ENCODE assay signal across 22 cellular contexts in the genomic region with DNA sequence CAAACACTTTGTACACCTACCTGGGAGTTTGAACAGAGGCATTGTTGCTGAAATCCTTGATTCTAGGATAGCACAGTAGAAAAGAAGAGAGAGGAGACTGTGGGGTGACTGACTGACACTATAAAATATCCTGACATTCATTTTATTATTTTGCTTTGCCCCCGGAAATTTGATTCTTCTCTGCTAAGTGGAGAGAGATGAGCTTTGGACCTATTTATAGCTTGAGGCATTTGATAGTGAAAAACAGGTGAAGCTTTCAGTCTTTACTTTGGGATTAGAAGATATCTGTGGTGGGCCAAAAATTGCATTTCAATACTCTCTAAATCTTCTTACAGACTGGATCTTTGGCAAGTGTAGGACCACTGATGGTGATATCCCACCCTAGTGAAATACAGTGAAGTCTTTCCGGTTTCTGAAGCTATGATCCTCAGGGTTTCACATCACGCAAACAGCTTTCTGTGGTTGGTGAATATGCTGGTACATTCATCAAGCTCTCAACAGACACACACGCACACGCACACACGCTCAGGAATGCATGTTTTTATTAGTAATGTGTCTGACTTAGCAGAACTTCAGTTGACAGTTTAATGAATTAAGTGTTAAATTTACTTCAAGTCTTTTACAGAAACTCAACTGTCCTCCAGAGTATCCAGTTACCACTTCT. TPM values are rescaled to one million over a fixed set of nuclear protein-coding genes. Genes with fewer than 3 reads are reported as not detected.
DNase-seq lines count a peak whose midpoint lies in the region; ATAC-seq, FAIRE-seq and TF ChIP-seq lines count a peak whose summit lies in the region.
"Had no signal": no experiment of that assay in that cellular context is flagged by ENCODE, and none has a peak within 500 bp of the region (broad histone marks: within the 10 kb centered on the region; RNA-seq: fewer than 3 reads in every experiment).

A gene (minus strand): TSS at position 117 of the 664 bp plus-strand sequence. CDS start 75 bp downstream, at position 42.

- no peaks in the 10 kb centered on the region for H3K79me2 ChIP-seq in GM12878 (ENCODE audit: control insufficient read depth, insufficient read depth, low read length)

- SMC1A ChIA-PET in GM12878 (lab: Charles Lee; ENCODE audit: uncharacterized antibody, unreplicated experiment): interaction anchor here (0.7 to 1.0 kb wide), 2 partner anchors 17 to 19 kb away, joined by 4 read pairs; no protein-coding TSS in a partner anchor

- peak; percentile 38 for DNase-seq in AG04449 (ENCODE audit: low read depth, low spot score)
- peak; percentile 40 for DNase-seq in IMR-90
- no peak for DNase-seq in GM12878 (ENCODE audit: low read depth, low spot score)
- peak; percentile 51 for DNase-seq in kidney tubule cell (ENCODE audit: low spot score)
- DNase-seq in AML-193 (lab: John Stamatoyannopoulos, UW): no peak
- no peak for DNase-seq in NCI-H524 (lab: John Stamatoyannopoulos, UW)
- DNase-seq in right cardiac atrium: no peak
- DNase-seq: activated CD4-positive, alpha-beta T cell treated with anti-CD3 and anti-CD28 coated beads for 4 hours; activated CD8-positive, alpha-beta memory T cell treated with anti-CD3 and anti-CD28 coated beads, Interleukin-2, amount 50 U/mL, for 4 hours; aorta; heart right ventricle; Kasumi-1; NCI-H146; stimulated activated naive CD4-positive, alpha-beta T cell treated with Interleukin-2 at 50 U/mL for 16 hours; T1000 had no signal

- ATAC-seq in IMR-90 (ENCODE audit: low read depth) (no peak), GM12878 (no peak), right cardiac atrium (no peak), GM18861 (IDR thresholded peaks at IDR 0.05; ENCODE audit: unreplicated experiment) (no peak)
- ATAC-seq: heart right ventricle had no signal

- H3K9me3 ChIP-seq in IMR-90 (ENCODE audit: control insufficient read depth, insufficient read depth, low read length) (no peaks in the 10 kb centered on the region), GM12878 (replicated peaks; ENCODE audit: control insufficient read depth, insufficient read depth, low read length) (no peaks in the 10 kb centered on the region), right cardiac atrium (ENCODE audit: control insufficient read depth, low read length) (no peaks in the 10 kb centered on the region)
- H3K9me3 ChIP-seq: heart right ventricle had no signal

- no peak within 1 kb of the TSS for H2BK120ac ChIP-seq in IMR-90 (ENCODE audit: low read depth, low read length)

- dilution Hi-C loops in IMR-90 (cut with HindIII; ENCODE audit: low sequenced_read_pairs, unreplicated experiment): no loop called here

- H3K4me1 ChIP-seq in IMR-90 (ENCODE audit: control insufficient read depth, insufficient read depth, low read length) (no peaks in the 10 kb centered on the region), GM12878 (ENCODE audit: control insufficient read depth, insufficient read depth, low read length) (no peaks in the 10 kb centered on the region), right cardiac atrium (ENCODE audit: control insufficient read depth, insufficient read depth, low read length) (no peaks in the 10 kb centered on the region)

- H2BK15ac ChIP-seq in IMR-90 (ENCODE audit: low read depth, low read length): no peak within 1 kb of the TSS

- intact Hi-C loops in IMR-90 (cut with micrococcal nuclease): no loop called here
- intact Hi-C loops in GM12878 (cut with micrococcal nuclease; ENCODE audit: unreplicated experiment): no loop called here
- intact Hi-C loops in right cardiac atrium (cut with DNase I): no loop called here

- H3K4me2 ChIP-seq in IMR-90 (ENCODE audit: low read depth, low read length) (no peak within 1 kb of the TSS), GM12878 (ENCODE audit: control insufficient read depth, insufficient read depth) (no peak within 1 kb of the TSS)

- no peak within 1 kb of the TSS for H3K14ac ChIP-seq in IMR-90 (replicated peaks; ENCODE audit: low read depth, low read length)

- H4K8ac ChIP-seq in IMR-90 (ENCODE audit: low read depth in 2 of 2, low read length in 2 of 2): no peak within 1 kb of the TSS

- no TSS peak for BruUV-seq in IMR-90 (replicated peaks; lab: Mats Ljungman, UMichigan)
- no TSS peak for BruUV-seq in GM12878 (replicated peaks; lab: Mats Ljungman, UMichigan)

- TF ChIP-seq EP300 in GM12878 (IDR thresholded peaks at IDR 0.05; ENCODE audit: borderline replicate concordance in 1 of 2, control insufficient read depth in 1 of 2, low read depth in 2 of 2, low read length in 2 of 2): no peak

- H4K5ac ChIP-seq in IMR-90 (ENCODE audit: low read depth, low read length): no peak within 1 kb of the TSS

- H2AFZ ChIP-seq in IMR-90 (replicated peaks; ENCODE audit: low read length, poor library complexity): no peak within 1 kb of the TSS
- no peak within 1 kb of the TSS for H2AFZ ChIP-seq in GM12878 (ENCODE audit: control insufficient read depth, low read depth, low read length)

- H3K56ac ChIP-seq in IMR-90 (ENCODE audit: extremely low read depth, insufficient read depth, low read length): no peak within 1 kb of the TSS

- H3K9ac ChIP-seq in IMR-90 (ENCODE audit: low read depth, low read length) (no peak within 1 kb of the TSS), GM12878 (ENCODE audit: control insufficient read depth, insufficient read depth, low read length) (no peak within 1 kb of the TSS)

- H3K27me3 ChIP-seq in IMR-90 (ENCODE audit: control insufficient read depth, insufficient read depth, low read length) (no peaks in the 10 kb centered on the region), GM12878 (replicated peaks in 1 of 2; ENCODE audit: control insufficient read depth in 2 of 2, insufficient read depth in 2 of 2, low read length in 1 of 2) (no peaks in the 10 kb centered on the region), right cardiac atrium (ENCODE audit: control insufficient read depth, insufficient read depth) (no peaks in the 10 kb centered on the region)

- no CpG with 5 or more reads among the region's 6 CpGs for WGBS in IMR-90 (ENCODE audit: extremely low coverage in 2 of 2, insufficient read length in 1 of 2), 2 experiments
- 47% methylated on average over 6 of the region's 6 CpGs for WGBS in GM12878 (ENCODE audit: insufficient coverage, insufficient replicate concordance, low lambda C conversion rate, missing lambda C conversion rate)
- 71% methylated on average over 6 of the region's 6 CpGs for WGBS in right cardiac atrium

- no peak within 1 kb of the TSS for H3K18ac ChIP-seq in IMR-90 (ENCODE audit: low read depth, low read length)

- TF ChIP-seq RAD21 in IMR-90 (IDR thresholded peaks at IDR 0.05; ENCODE audit: low read length) (no peak), GM12878 (IDR thresholded peaks at IDR 0.05; ENCODE audit: insufficient read depth, low read depth, low read length) (no peak)

- RAD21 ChIA-PET in GM12878 (lab: Charles Lee; ENCODE audit: unreplicated experiment): no interaction called here

- no peak within 1 kb of the TSS for H2AK9ac ChIP-seq in IMR-90 (replicated peaks; ENCODE audit: low read depth, low read length, poor library complexity)

- no peak within 1 kb of the TSS for H3K4ac ChIP-seq in IMR-90 (ENCODE audit: low read depth, low read length)

- POLR2A ChIA-PET in AG04449 (lab: Yijun Ruan, JAX): no interaction called here
- POLR2A ChIA-PET in IMR-90 (lab: Charles Lee; ENCODE audit: unreplicated experiment): interaction anchor here (0.6 kb wide), 1 partner anchor 56 kb away, joined by 3 read pairs; no protein-coding TSS in a partner anchor
- POLR2A ChIA-PET in GM12878 (lab: Charles Lee): no interaction called here

- FAIRE-seq in GM12878 (lab: Jason Lieb, UNC): no peak

- in situ Hi-C loops in IMR-90 (cut with MboI; ENCODE audit: low sequenced_read_pairs): no loop called here
- in situ Hi-C loops in GM12878 (cut with MboI): no loop called here

- no peak within 1 kb of the TSS for H3K4me3 ChIP-seq in AG04449 (ENCODE audit: low read depth, low read length)
- no peak within 1 kb of the TSS for H3K4me3 ChIP-seq in IMR-90 (ENCODE audit: insufficient read depth, low read depth, low read length)
- H3K4me3 ChIP-seq in GM12878: no peak within 1 kb of the TSS
- H3K4me3 ChIP-seq in right cardiac atrium (ENCODE audit: low read length): no peak within 1 kb of the TSS
- H3K4me3 ChIP-seq: coronary artery, heart right ventricle had no signal

- H3K27ac ChIP-seq in IMR-90 (ENCODE audit: insufficient read depth, low read length): no peak within 1 kb of the TSS
- H3K27ac ChIP-seq in GM12878 (ENCODE audit: control insufficient read depth, insufficient read depth): no peak within 1 kb of the TSS
- H3K27ac ChIP-seq in right cardiac atrium (ENCODE audit: low read length): no peak within 1 kb of the TSS
- H3K27ac ChIP-seq: coronary artery, heart right ventricle had no signal

- H2AK5ac ChIP-seq in IMR-90 (ENCODE audit: low read depth, low read length): no peak within 1 kb of the TSS

- H3K36me3 ChIP-seq in IMR-90 (ENCODE audit: control insufficient read depth, insufficient read depth, low read length) (no peaks in the 10 kb centered on the region), GM12878 (ENCODE audit: control insufficient read depth in 2 of 2, insufficient read depth in 2 of 2, low read length in 1 of 2) (no peaks in the 10 kb centered on the region)
- H3K36me3 ChIP-seq: heart right ventricle had no signal

- TF ChIP-seq POLR2A in IMR-90 (IDR thresholded peaks at IDR 0.05; ENCODE audit: low read depth, low read length) (no peak), GM12878 (IDR thresholded peaks at IDR 0.05; ENCODE audit: low read depth, low read length) (no peak)

- TF ChIP-seq CTCF in AG04449 (IDR thresholded peaks at IDR 0.05; ENCODE audit: insufficient read depth, low read length, missing control alignments) (no peak), IMR-90 (conservative IDR thresholded peaks at IDR 0.05; ENCODE audit: low read depth, low read length) (no peak), GM12878 (IDR thresholded peaks at IDR 0.05 in 2 of 3, conservative IDR thresholded peaks at IDR 0.05 in 1 of 3; ENCODE audit: control insufficient read depth in 2 of 3, extremely low read depth in 1 of 3, insufficient read depth in 1 of 3, low read depth in 3 of 3, low read length in 3 of 3) (no peak)

- no peak within 1 kb of the TSS for H2BK20ac ChIP-seq in IMR-90 (ENCODE audit: low read depth, low read length)

- CTCF ChIA-PET in AG04449 (lab: Yijun Ruan, JAX) (interaction anchor here (0.8 to 1.7 kb wide), 4 partner anchors 11 to 349 kb away, joined by 3 to 8 read pairs (median 3); a partner anchor contains a TSS), IMR-90 (lab: Yijun Ruan, JAX) (no interaction called here), GM12878 (lab: Yijun Ruan, JAX) (interaction anchor here (0.8 to 1.4 kb wide), 4 partner anchors 8 to 27 kb away, joined by 4 to 5 read pairs (median 4); no protein-coding TSS in a partner anchor)

- H4K91ac ChIP-seq in IMR-90 (ENCODE audit: insufficient read depth, low read depth, low read length): no peak within 1 kb of the TSS

- no peak within 1 kb of the TSS for H2BK5ac ChIP-seq in IMR-90 (ENCODE audit: low read depth, low read length, poor library complexity, severe bottlenecking)

- no peak within 1 kb of the TSS; the same call in 1 of the 2 replicates for H3K23ac ChIP-seq in IMR-90 (ENCODE audit: low read depth, low read length)

- H4K20me1 ChIP-seq in IMR-90 (ENCODE audit: insufficient read depth, low read length): no peaks in the 10 kb centered on the region
- no peaks in the 10 kb centered on the region for H4K20me1 ChIP-seq in GM12878 (ENCODE audit: control insufficient read depth, insufficient read depth)

- H3K9me1 ChIP-seq in IMR-90 (ENCODE audit: insufficient read depth, low read length): no peaks in the 10 kb centered on the region

- H3K79me1 ChIP-seq in IMR-90 (ENCODE audit: low read depth in 1 of 2, low read length in 2 of 2): no peaks in the 10 kb centered on the region

RNA-seq across cellular contexts. Expression of the gene that starts here (rescaled TPM):
- not detected in 2 replicates for total RNA-seq in IMR-90 (2012; rRNA removed)
- not detected in 2 replicates for polyA plus RNA-seq in IMR-90 (2012; rRNA removed)
- not detected in 2 replicates for polyA plus RNA-seq in IMR-90 (2012; cell fraction: cytosol; rRNA removed)
- polyA plus RNA-seq in IMR-90 (2012; cell fraction: nucleus; rRNA removed; ENCODE audit: low replicate concordance): not detected in 2 replicates
- not detected in 2 replicates for total RNA-seq in GM12878 (2013; cell fraction: nucleolus; rRNA removed)
- total RNA-seq in GM12878 (2014; rRNA removed): not detected in 2 replicates
- total RNA-seq in GM12878 (2014; rRNA removed; fragmentation: Illumina TruSeq; extraction: Trizol): not detected in 2 replicates
- not detected in 2 replicates for total RNA-seq in GM12878 (2021)
- polyA plus RNA-seq in GM12878 (2011; ENCODE audit: low read depth): not detected
- polyA plus RNA-seq in GM12878 (2011; rRNA removed): not detected in 2 replicates
- not detected in 2 replicates for polyA plus RNA-seq in GM12878 (2011; cell fraction: cytosol; rRNA removed)
- not detected in 2 replicates for polyA plus RNA-seq in GM12878 (2011; cell fraction: nucleus; rRNA removed)
- 0.08 TPM in 1 of 2 replicates, not detected in the other for polyA plus RNA-seq in GM12878 (2012)
- polyA plus RNA-seq in GM12878 (2014; fragmentation: Illumina TruSeq; extraction: Trizol): 0.12 TPM in 1 of 2 replicates, not detected in the other
- not detected for polyA plus RNA-seq in GM12878 (2014; fragmentation: Nextera tagmentation; extraction: Ambion mirVana)
- 0.14 TPM in 1 of 2 replicates, not detected in the other for polyA plus RNA-seq in GM12878 (2014; rRNA removed)
- polyA plus RNA-seq in GM12878 (2016; fragmentation: Nextera tagmentation; extraction: Ambion mirVana): under 1 TPM in 1 of 2 experiments, not detected in 1; 0.30 TPM
- not detected in 2 replicates for polyA minus RNA-seq in GM12878 (2011; rRNA and poly(A)+ RNA removed)
- not detected in 2 replicates for polyA minus RNA-seq in GM12878 (2011; cell fraction: cytosol; rRNA and poly(A)+ RNA removed)
- not detected in 2 replicates for polyA minus RNA-seq in GM12878 (2011; cell fraction: nucleus; rRNA and poly(A)+ RNA removed)
- not detected for total RNA-seq in right cardiac atrium
- not detected for polyA plus RNA-seq in right cardiac atrium
- total RNA-seq: kidney epithelial cell, mucosa of gallbladder, progenitor cell of endocrine pancreas, SK-MEL-5 had no signal
- polyA plus RNA-seq: heart right ventricle, urinary bladder had no signal

Comparison
In these comparisons a context has a peak if more than half of its experiments do, and no peak if none do; other contexts are left out.
1. Peak in DNase-seq in IMR-90; RNA of the gene not detected or under 1 TPM.
2. DNase-seq: peak in AG04449 (single experiment) and kidney tubule cell (single experiment); none in GM12878 (single experiment), AML-193 (0 of 2), NCI-H524 (0 of 2) and right cardiac atrium (0 of 3).